1 cellular context compared by ENCODE assay signal in genomic region chr3:184399410-184399809, GRCh38.
TF ChIP-seq lines count a peak whose summit lies in the region.

No MANE protein-coding gene starts in this region.

TF ChIP-seq in GM23338, 12 proteins besides CTCF, POLR2A, EP300 and RAD21 (continued from another document):
- TF ChIP-seq ZNF462 (CRISPR knock-in tag; IDR thresholded peaks at IDR 0.05) (no peak), CREB1 (CRISPR knock-in tag; IDR thresholded peaks at IDR 0.05; ENCODE audit: low read depth) (no peak), STAT1 (IDR thresholded peaks at IDR 0.05; ENCODE audit: unreplicated experiment) (no peak), EZH2phosphoT487 (IDR thresholded peaks at IDR 0.05; ENCODE audit: unreplicated experiment) (no peak), EZH2 (IDR thresholded peaks at IDR 0.05; ENCODE audit: low read depth, unreplicated experiment) (no peak), JUNB (IDR thresholded peaks at IDR 0.05; ENCODE audit: unreplicated experiment) (no peak), NANOG (IDR thresholded peaks at IDR 0.05; ENCODE audit: borderline replicate concordance) (no peak)
- TF ChIP-seq, protein P1, sequence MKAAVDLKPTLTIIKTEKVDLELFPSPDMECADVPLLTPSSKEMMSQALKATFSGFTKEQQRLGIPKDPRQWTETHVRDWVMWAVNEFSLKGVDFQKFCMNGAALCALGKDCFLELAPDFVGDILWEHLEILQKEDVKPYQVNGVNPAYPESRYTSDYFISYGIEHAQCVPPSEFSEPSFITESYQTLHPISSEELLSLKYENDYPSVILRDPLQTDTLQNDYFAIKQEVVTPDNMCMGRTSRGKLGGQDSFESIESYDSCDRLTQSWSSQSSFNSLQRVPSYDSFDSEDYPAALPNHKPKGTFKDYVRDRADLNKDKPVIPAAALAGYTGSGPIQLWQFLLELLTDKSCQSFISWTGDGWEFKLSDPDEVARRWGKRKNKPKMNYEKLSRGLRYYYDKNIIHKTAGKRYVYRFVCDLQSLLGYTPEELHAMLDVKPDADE (IDR thresholded peaks at IDR 0.05), result no peak
